ENCODE assay signal across 2 cellular contexts in the genomic region with DNA sequence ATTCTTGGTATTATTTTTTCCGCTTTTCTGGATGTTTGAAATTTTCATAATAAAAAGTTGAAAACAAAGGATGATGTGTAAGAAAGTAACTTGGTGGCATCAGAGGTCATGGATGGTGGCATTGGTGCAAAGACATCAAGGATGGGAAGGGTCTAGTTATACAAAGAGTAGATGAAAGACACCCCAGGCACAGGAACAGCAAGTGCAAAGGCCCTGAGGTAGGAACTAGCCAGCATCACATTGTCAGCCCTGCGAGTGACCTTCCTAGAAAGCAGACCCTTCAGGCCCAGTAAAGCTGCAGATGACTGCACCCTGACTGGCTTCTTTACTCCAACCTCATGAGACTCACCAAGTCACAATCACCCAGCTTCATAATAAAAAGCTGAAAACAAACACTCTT. TPM values are rescaled to one million over a fixed set of nuclear protein-coding genes. Genes with fewer than 3 reads are reported as not detected.
"Had no signal": no experiment of that assay in that cellular context is flagged by ENCODE, and none has a peak within 500 bp of the region (broad histone marks: within the 10 kb centered on the region; RNA-seq: fewer than 3 reads in every experiment).

No MANE protein-coding gene starts in this region.

RNA-seq across cellular contexts. Expression of gene CD177, which starts 17.0 kb away (rescaled TPM):
- total RNA-seq: ureter, vagina had no signal
